Comparison of ENCODE assay signal across 1 cellular context in the genomic region with DNA sequence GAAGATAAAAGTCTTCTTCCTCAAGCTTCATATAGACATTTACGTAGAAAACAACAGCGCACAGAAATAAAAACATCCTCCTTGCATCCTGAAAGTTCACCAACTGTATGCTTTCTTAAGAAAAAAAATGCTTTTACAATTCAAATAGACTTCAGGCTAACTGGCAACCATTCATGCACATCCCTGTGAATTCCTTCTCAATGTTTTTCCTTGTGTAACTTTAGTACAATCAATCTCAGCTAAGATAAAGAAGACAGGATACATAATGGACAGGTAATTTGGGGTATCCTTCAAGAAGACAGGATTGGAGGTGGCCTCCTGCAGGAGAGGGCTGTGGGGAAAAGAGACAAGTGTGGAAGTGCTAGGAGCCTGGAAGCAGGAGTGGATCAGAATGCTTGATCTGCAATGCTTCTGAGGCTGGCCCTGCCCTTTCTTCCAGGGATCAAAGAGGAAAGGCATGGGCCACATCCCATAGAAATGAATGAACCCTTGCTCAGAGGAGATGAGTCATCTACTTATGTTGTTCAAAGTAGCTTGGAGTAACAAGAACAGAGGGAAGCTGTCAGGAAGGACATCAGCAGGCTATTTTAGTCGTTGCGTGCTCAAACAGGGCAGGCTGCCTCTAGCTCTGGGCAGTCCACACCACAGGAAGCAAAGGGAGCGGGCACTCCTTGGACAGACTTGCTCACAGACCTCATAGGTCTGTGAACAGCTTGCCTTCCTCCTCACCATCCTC.
A peak's percentile ranks its signal among the peaks of the same experiment; 100 is the strongest.
TF ChIP-seq lines count a peak whose summit lies in the region.

No MANE protein-coding gene starts in this region.

TF ChIP-seq in HCT116, 20 proteins besides CTCF, POLR2A, EP300 and RAD21 (continued from another document):
- TF ChIP-seq, protein P1, sequence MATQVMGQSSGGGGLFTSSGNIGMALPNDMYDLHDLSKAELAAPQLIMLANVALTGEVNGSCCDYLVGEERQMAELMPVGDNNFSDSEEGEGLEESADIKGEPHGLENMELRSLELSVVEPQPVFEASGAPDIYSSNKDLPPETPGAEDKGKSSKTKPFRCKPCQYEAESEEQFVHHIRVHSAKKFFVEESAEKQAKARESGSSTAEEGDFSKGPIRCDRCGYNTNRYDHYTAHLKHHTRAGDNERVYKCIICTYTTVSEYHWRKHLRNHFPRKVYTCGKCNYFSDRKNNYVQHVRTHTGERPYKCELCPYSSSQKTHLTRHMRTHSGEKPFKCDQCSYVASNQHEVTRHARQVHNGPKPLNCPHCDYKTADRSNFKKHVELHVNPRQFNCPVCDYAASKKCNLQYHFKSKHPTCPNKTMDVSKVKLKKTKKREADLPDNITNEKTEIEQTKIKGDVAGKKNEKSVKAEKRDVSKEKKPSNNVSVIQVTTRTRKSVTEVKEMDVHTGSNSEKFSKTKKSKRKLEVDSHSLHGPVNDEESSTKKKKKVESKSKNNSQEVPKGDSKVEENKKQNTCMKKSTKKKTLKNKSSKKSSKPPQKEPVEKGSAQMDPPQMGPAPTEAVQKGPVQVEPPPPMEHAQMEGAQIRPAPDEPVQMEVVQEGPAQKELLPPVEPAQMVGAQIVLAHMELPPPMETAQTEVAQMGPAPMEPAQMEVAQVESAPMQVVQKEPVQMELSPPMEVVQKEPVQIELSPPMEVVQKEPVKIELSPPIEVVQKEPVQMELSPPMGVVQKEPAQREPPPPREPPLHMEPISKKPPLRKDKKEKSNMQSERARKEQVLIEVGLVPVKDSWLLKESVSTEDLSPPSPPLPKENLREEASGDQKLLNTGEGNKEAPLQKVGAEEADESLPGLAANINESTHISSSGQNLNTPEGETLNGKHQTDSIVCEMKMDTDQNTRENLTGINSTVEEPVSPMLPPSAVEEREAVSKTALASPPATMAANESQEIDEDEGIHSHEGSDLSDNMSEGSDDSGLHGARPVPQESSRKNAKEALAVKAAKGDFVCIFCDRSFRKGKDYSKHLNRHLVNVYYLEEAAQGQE (IDR thresholded peaks at IDR 0.05; ENCODE audit: low read depth), result no peak
- peak; percentile 99 for TF ChIP-seq CBX3 (IDR thresholded peaks at IDR 0.05; ENCODE audit: low read depth)
- peak; percentile 100 for TF ChIP-seq JUND (IDR thresholded peaks at IDR 0.05)
